In genomic region chr6:110509617-110510231, GRCh38 we compare ENCODE assay signal across 12 cellular contexts. TPM values are rescaled to one million over a fixed set of nuclear protein-coding genes. Genes with fewer than 3 reads are reported as not detected.
DNase-seq lines count a peak whose midpoint lies in the region; ATAC-seq and TF ChIP-seq lines count a peak whose summit lies in the region.
"Had no signal": no experiment of that assay in that cellular context is flagged by ENCODE, and none has a peak within 500 bp of the region (broad histone marks: within the 10 kb centered on the region; RNA-seq: fewer than 3 reads in every experiment).

No MANE protein-coding gene starts in this region.

- H3K27me3 ChIP-seq in colonic mucosa: no peaks in the 10 kb centered on the region
- H3K27me3 ChIP-seq in CD8-positive, alpha-beta memory T cell (ENCODE audit: insufficient read depth, low read length, poor library complexity, severe bottlenecking): no peaks in the 10 kb centered on the region
- peaks cover 0 to 6% (median 2%) of the 10 kb centered on the region in 3 donors for H3K27me3 ChIP-seq in psoas muscle (ENCODE audit: insufficient read depth in 3 of 3, low read length in 2 of 3)

- 75 to 84% (median 82%) methylated on average over 1 of the region's 1 CpG for WGBS in psoas muscle, 3 donors

- H3K9ac ChIP-seq in colonic mucosa (ENCODE audit: low read depth in 2 of 2, low read length in 2 of 2): no peak overlapping the region

- H3K4me1 Mint-ChIP-seq in CD8-positive, alpha-beta memory T cell: no peaks in the 10 kb centered on the region

- H3K36me3 ChIP-seq in colonic mucosa (no peaks in the 10 kb centered on the region), psoas muscle (ENCODE audit: insufficient read depth in 1 of 2, low read depth in 1 of 2) (no peaks in the 10 kb centered on the region)
- H3K36me3 ChIP-seq in CD8-positive, alpha-beta memory T cell (ENCODE audit: insufficient read depth, low read length): no peaks in the 10 kb centered on the region

- POLR2A ChIA-PET in CD8-positive, alpha-beta memory T cell (lab: Charles Lee): no interaction called here

- no peak overlapping the region for H3K27ac Mint-ChIP-seq in CD8-positive, alpha-beta memory T cell

- peaks cover 11 to 39% of the 10 kb centered on the region in 2 donors for H3K27me3 Mint-ChIP-seq in CD8-positive, alpha-beta memory T cell

- no peak overlapping the region for H3K27ac ChIP-seq in colonic mucosa
- no peak overlapping the region for H3K27ac ChIP-seq in CD8-positive, alpha-beta memory T cell (ENCODE audit: low read depth, low read length)
- H3K27ac ChIP-seq in psoas muscle: no peak overlapping the region

- H3K9me3 Mint-ChIP-seq in CD8-positive, alpha-beta memory T cell: peaks cover 0 to 4% (median 2%) of the 10 kb centered on the region in 5 donors

- ATAC-seq in HG03135 (IDR thresholded peaks at IDR 0.05; ENCODE audit: unreplicated experiment) (no peak), HG02588 (IDR thresholded peaks at IDR 0.05; ENCODE audit: unreplicated experiment) (no peak), psoas muscle (no peak)

- no peaks in the 10 kb centered on the region for H3K9me3 ChIP-seq in colonic mucosa
- no peaks in the 10 kb centered on the region for H3K9me3 ChIP-seq in CD8-positive, alpha-beta memory T cell (ENCODE audit: low read length)
- H3K9me3 ChIP-seq in psoas muscle: no peaks in the 10 kb centered on the region

- peaks cover 0 to 13% (median 0%) of the 10 kb centered on the region in 3 donors for H3K36me3 Mint-ChIP-seq in CD8-positive, alpha-beta memory T cell

- H3K4me1 ChIP-seq in colonic mucosa: no peaks in the 10 kb centered on the region
- no peaks in the 10 kb centered on the region for H3K4me1 ChIP-seq in CD8-positive, alpha-beta memory T cell (ENCODE audit: insufficient read depth, low read length)
- no peaks in the 10 kb centered on the region for H3K4me1 ChIP-seq in psoas muscle

- H3K4me3 Mint-ChIP-seq in CD8-positive, alpha-beta memory T cell: no peak overlapping the region

- CTCF ChIA-PET in CD8-positive, alpha-beta memory T cell (lab: Charles Lee): interaction anchor here (1.3 kb wide), 1 partner anchor 10 kb away, joined by 3 read pairs; no protein-coding TSS in a partner anchor

- H3K4me3 ChIP-seq in colonic mucosa (no peak overlapping the region), psoas muscle (no peak overlapping the region)
- no peak overlapping the region for H3K4me3 ChIP-seq in CD8-positive, alpha-beta memory T cell (ENCODE audit: low read length)

- intact Hi-C loops in colonic mucosa (cut with DNase I) (no loop called here), psoas muscle (cut with DNase I) (no loop called here)

- peak; percentile 95 for DNase-seq in ELR (ENCODE audit: low read depth)
- DNase-seq in NCI-H226: peak; percentile 89
- peak; percentile 28 for DNase-seq in colonic mucosa
- peak; percentile 75 for DNase-seq in mucosa of gallbladder (ENCODE audit: low spot score)
- no peak for DNase-seq in CD8-positive, alpha-beta memory T cell
- no peak for DNase-seq in psoas muscle
- DNase-seq: foreskin melanocyte, NCI-H1694 treated with DMSO at 0.1 percent for 48 hours, T-helper 2 cell had no signal

- TF ChIP-seq CTCF in colonic mucosa (IDR thresholded peaks at IDR 0.05) (no peak), psoas muscle (IDR thresholded peaks at IDR 0.05) (no peak)

RNA-seq across cellular contexts. Expression of gene SLC22A16, which starts 33.3 kb away (rescaled TPM):
- 1 to 10 TPM in 1 of 2 donors, not detected in 1; 1.1 TPM for total RNA-seq in colonic mucosa
- total RNA-seq in mucosa of gallbladder: not detected
- total RNA-seq in CD8-positive, alpha-beta memory T cell: not detected
- not detected for polyA plus RNA-seq in CD8-positive, alpha-beta memory T cell
- not detected for total RNA-seq in psoas muscle
- polyA plus RNA-seq in psoas muscle: under 1 TPM in 2 of 3 donors, not detected in 1; 0.03 to 0.07 TPM
- polyA plus RNA-seq: neural cell had no signal

Comparison
In these comparisons a context has a peak if more than half of its experiments do, and no peak if none do; other contexts are left out.
1. DNase-seq: peak in ELR (single experiment), NCI-H226 (single experiment), colonic mucosa (single experiment) and mucosa of gallbladder (single experiment); none in CD8-positive, alpha-beta memory T cell (0 of 5) and psoas muscle (0 of 2).